ENCODE assay signal across 9 cellular contexts in the genomic region with DNA sequence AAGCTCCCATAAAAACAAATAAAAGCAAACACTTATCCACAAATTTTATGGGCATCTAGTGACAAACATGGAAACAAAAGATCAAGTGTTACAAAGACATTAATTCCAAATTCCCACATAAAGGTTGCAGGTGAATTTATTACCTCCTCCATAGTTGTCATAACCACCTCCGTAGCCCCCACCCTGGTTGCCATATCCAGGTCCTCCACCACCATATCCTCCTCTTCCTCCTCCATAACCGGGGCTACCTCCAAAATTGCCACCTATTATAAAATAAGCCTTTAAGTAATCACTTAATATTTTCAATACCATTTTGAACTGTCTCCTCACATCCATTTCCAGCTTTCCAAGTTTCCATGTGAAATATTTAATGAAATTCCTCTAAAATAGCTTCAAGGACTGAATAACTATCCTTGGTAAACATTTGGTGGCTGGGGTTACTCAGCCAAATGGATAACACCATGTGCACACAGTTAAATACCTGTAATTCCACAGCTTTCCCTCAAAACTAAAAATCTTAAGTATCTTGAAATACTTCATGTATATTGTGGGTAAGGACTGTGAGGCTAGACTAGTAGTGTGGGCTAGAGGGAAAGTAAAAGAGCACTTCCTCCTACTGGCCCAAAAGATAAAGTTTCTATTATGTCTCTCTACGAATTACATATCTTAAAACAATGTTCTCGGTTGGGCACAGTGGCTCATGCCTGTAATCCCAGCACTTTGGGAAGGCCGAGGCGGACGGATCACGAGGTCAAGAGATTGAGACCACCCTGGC. TPM values are rescaled to one million over a fixed set of nuclear protein-coding genes. Genes with fewer than 3 reads are reported as not detected.
DNase-seq lines count a peak whose midpoint lies in the region; ATAC-seq and TF ChIP-seq lines count a peak whose summit lies in the region.
"Had no signal": no experiment of that assay in that cellular context is flagged by ENCODE, and none has a peak within 500 bp of the region (broad histone marks: within the 10 kb centered on the region; RNA-seq: fewer than 3 reads in every experiment).

No MANE protein-coding gene starts in this region.

- no peaks in the 10 kb centered on the region for H3K27me3 ChIP-seq in breast epithelium
- H3K27me3 ChIP-seq in psoas muscle (ENCODE audit: insufficient read depth in 3 of 3, low read length in 2 of 3), result no peaks in the 10 kb centered on the region

- peaks cover 2 to 35% of the 10 kb centered on the region in 2 donors for H3K4me1 ChIP-seq in breast epithelium
- H3K4me1 ChIP-seq in psoas muscle, result peaks cover 70% of the 10 kb centered on the region

- H3K36me3 ChIP-seq in breast epithelium, result no peaks in the 10 kb centered on the region
- peaks cover 25 to 97% of the 10 kb centered on the region in 2 donors for H3K36me3 ChIP-seq in psoas muscle (ENCODE audit: insufficient read depth in 1 of 2, low read depth in 1 of 2)

- H3K27ac ChIP-seq in breast epithelium (peak overlapping the region; percentile 37 to 60), psoas muscle (no peak overlapping the region)

- TF ChIP-seq CTCF in NB4 (IDR thresholded peaks at IDR 0.05; ENCODE audit: low read depth, low read length) (no peak), breast epithelium (IDR thresholded peaks at IDR 0.05) (no peak), psoas muscle (IDR thresholded peaks at IDR 0.05) (no peak)

- peak overlapping the region; percentile 39 for H3K4me3 ChIP-seq in NB4 (ENCODE audit: low read depth, low read length)
- H3K4me3 ChIP-seq in breast epithelium, result peak overlapping the region in 1 of 3 donors; percentile 29
- H3K4me3 ChIP-seq in psoas muscle, result peak overlapping the region; percentile 90

- intact Hi-C loops in breast epithelium (cut with DNase I; ENCODE audit: low total_unique reads), result no loop called here
- intact Hi-C loops in psoas muscle (cut with DNase I), result loop anchor here in 1 of 2 donors (10.0 kb wide), 1 partner anchor 299 kb away; no protein-coding TSS in a partner anchor

- H3K9me3 ChIP-seq in breast epithelium, result no peaks in the 10 kb centered on the region
- H3K9me3 ChIP-seq in psoas muscle, result no peaks in the 10 kb centered on the region

- no peak for ATAC-seq in psoas muscle
- ATAC-seq in GM18873 (IDR thresholded peaks at IDR 0.05; ENCODE audit: low FRiP score, unreplicated experiment), result no peak
- ATAC-seq in left lobe of liver, result no peak
- no peak for ATAC-seq in GM18520 (IDR thresholded peaks at IDR 0.05; ENCODE audit: unreplicated experiment)

- DNase-seq in SIG-M5 treated with dmso at 0.1 percent for 504 hours (lab: John Stamatoyannopoulos, UW; ENCODE audit: unreplicated experiment) (peak; percentile 54), SIG-M5 (lab: John Stamatoyannopoulos, UW) (no peak), NB4 (ENCODE audit: low read depth) (no peak), breast epithelium (ENCODE audit: low spot score in 2 of 2) (no peak), psoas muscle (no peak), left lobe of liver (ENCODE audit: low spot score) (no peak)
- DNase-seq: NCI-H2081 treated with DMSO at 0.1 percent for 48 hours had no signal

- WGBS in psoas muscle, 3 donors, result 74 to 79% (median 75%) methylated on average over 8 of the region's 8 CpGs

- TF ChIP-seq POLR2A in NB4 (IDR thresholded peaks at IDR 0.05; ENCODE audit: extremely low read depth, insufficient read length) (no peak), breast epithelium (IDR thresholded peaks at IDR 0.05) (no peak)

RNA-seq across cellular contexts. Expression of a gene that starts 6.9 kb away (rescaled TPM):
- total RNA-seq in breast epithelium (100 to 1,000 TPM; 168 to 324 (median 282) TPM), psoas muscle (100 to 1,000 TPM; 323 to 482 (median 452) TPM), left lobe of liver (161 TPM)
- 100 to 1,000 TPM; 515 to 688 (median 663) TPM for polyA plus RNA-seq in psoas muscle

RNA-seq across cellular contexts. Expression of a gene that starts 7.9 kb away (rescaled TPM):
- 10 to 100 TPM; 88.0 to 98.3 (median 96.0) TPM for total RNA-seq in breast epithelium
- 10 to 100 TPM; 45.3 to 84.9 (median 66.7) TPM for total RNA-seq in psoas muscle
- polyA plus RNA-seq in psoas muscle, result 10 to 100 TPM; 71.6 to 97.0 (median 83.9) TPM
- total RNA-seq in left lobe of liver, result 24.7 TPM

RNA-seq across cellular contexts. Expression of a gene that starts 41.6 kb away (rescaled TPM):
- total RNA-seq in breast epithelium (1 to 10 TPM; 2.2 to 5.8 (median 4.9) TPM), psoas muscle (1 to 10 TPM in 1 of 4 donors, under 1 TPM in 3; 0.44 to 1.1 (median 0.78) TPM), left lobe of liver (0.45 TPM)
- polyA plus RNA-seq in psoas muscle, result 1 to 10 TPM in 1 of 3 donors, under 1 TPM in 2; 0.70 to 1.1 (median 0.72) TPM
